In the genomic region with DNA sequence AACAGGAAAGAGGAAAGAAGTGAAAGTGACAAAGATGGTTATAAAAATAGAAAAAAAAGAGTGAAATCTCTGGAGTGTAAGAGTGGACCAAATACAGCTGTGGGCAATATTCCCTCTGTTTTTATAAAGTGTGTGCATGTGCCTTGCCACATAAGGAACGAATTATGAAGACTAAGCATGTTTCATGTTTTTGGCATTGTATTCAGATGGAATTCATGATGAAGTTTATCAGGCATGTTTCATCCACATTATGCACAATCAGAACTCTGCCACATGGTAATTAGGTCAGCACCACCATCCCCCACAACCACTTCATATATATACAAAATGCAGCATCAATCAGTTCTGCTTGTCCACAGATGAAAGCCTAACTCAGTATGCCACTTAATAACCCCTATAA, we compare ENCODE assay signal across 12 cellular contexts.
"Had no signal": no experiment of that assay in that cellular context is flagged by ENCODE, and none has a peak within 500 bp of the region (broad histone marks: within the 10 kb centered on the region; RNA-seq: fewer than 3 reads in every experiment).

No MANE protein-coding gene starts in this region.

- H3K9ac ChIP-seq: parathyroid adenoma had no signal

- H3K27ac ChIP-seq: parathyroid adenoma, tibial nerve had no signal

- H3K4me1 ChIP-seq: parathyroid adenoma had no signal

- DNase-seq: activated CD4-positive, alpha-beta T cell treated with anti-CD3 and anti-CD28 coated beads for 1 hour; activated CD4-positive, alpha-beta T cell treated with anti-CD3 and anti-CD28 coated beads, Interleukin-2, amount 50 U/mL, for 48 hours; activated CD8-positive, alpha-beta memory T cell treated with anti-CD3 and anti-CD28 coated beads, Interleukin-2, amount 10 ng/mL, durations not matched to agents 7 days and 5 days; activated naive CD4-positive, alpha-beta T cell; activated T-cell treated with anti-CD3 and anti-CD28 coated beads, Interleukin-2, amount 50 U/mL, for 72 hours; cortex of kidney; endodermal cell; hippocampal formation had no signal

- H3K36me3 ChIP-seq: tibial nerve had no signal

- ATAC-seq: activated CD8-positive, alpha-beta memory T cell treated with anti-CD3 and anti-CD28 coated beads, Interleukin-2, amount 10 ng/mL, durations not matched to agents 7 days and 5 days; activated T-cell treated with anti-CD3 and anti-CD28 coated beads, Interleukin-2, amount 50 U/mL, for 72 hours; esophagus mucosa had no signal

- H3K27me3 ChIP-seq: tibial nerve had no signal

- H3K79me2 ChIP-seq: parathyroid adenoma had no signal

- H3K9me3 ChIP-seq: tibial nerve had no signal

- H2AFZ ChIP-seq: parathyroid adenoma had no signal

- H3K4me3 ChIP-seq: skin epidermis, tibial nerve had no signal
